8 cellular contexts compared by ENCODE assay signal in the genomic region with DNA sequence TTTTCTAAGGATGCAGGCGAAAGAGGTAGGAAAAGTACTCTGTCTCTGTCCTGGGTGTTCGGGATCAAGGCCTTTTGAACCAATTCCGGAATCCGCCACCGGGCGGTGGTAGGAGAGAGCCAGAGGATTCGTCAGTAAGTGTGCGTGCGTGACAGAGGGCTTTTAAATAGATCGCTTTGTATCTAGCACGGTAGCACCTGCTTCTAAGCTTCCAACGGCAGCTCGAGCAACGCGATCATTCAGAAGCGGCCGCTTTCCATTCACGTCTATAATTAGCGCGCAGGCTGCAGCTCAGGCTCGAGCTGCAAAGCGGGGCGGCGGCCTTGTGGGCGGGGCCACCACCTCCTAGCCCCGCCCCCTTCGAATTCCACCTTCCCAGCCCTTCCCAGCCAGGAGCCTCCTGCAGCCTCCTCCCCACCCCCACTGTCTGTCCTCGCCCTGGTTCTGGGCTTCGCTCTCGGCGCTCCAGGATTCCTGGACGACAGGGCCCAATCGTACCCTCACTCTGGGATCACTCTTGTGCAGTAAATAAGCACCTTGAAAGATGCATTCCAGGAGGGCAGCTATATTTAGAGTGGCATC.
DNase-seq lines count a peak whose midpoint lies in the region; ATAC-seq and TF ChIP-seq lines count a peak whose summit lies in the region.

No MANE protein-coding gene starts in this region.

- no peak overlapping the region for H3K27ac Mint-ChIP-seq in naive thymus-derived CD4-positive, alpha-beta T cell

- H3K9me3 ChIP-seq in WERI-Rb-1 (ENCODE audit: severe bottlenecking), result no peaks in the 10 kb centered on the region
- no peaks in the 10 kb centered on the region for H3K9me3 ChIP-seq in naive thymus-derived CD4-positive, alpha-beta T cell (ENCODE audit: control insufficient read depth in 2 of 3, low read length in 3 of 3)

- H3K4me3 ChIP-seq in WERI-Rb-1 (ENCODE audit: low read depth, low read length), result peak overlapping the region; percentile 43
- H3K4me3 ChIP-seq in naive thymus-derived CD4-positive, alpha-beta T cell (ENCODE audit: low read length), result peak overlapping the region; percentile 21

- TF ChIP-seq CTCF in WERI-Rb-1 (IDR thresholded peaks at IDR 0.05; ENCODE audit: low read depth, low read length), result peak; percentile 47
- TF ChIP-seq CTCF in foreskin keratinocyte (conservative IDR thresholded peaks at IDR 0.05), result peak; percentile 55

- peak; percentile 82 for DNase-seq in EL
- peak; percentile 93 for DNase-seq in NCI-H146 treated with DMSO at 0.1 percent for 48 hours (lab: John Stamatoyannopoulos, UW; ENCODE audit: unreplicated experiment)
- peak; percentile 82 for DNase-seq in WERI-Rb-1
- peak; percentile 76 to 88 for DNase-seq in foreskin keratinocyte
- no peak for DNase-seq in naive thymus-derived CD4-positive, alpha-beta T cell
- no peak for DNase-seq in T1000 (lab: John Stamatoyannopoulos, UW)

- peaks cover 0 to 5% (median 0%) of the 10 kb centered on the region in 11 donors for H3K9me3 Mint-ChIP-seq in naive thymus-derived CD4-positive, alpha-beta T cell

- CTCF ChIA-PET in naive thymus-derived CD4-positive, alpha-beta T cell (lab: Charles Lee), result interaction anchor here (1.7 kb wide), 1 partner anchor 1207 kb away, joined by 5 read pairs; no protein-coding TSS in a partner anchor

- H3K27ac ChIP-seq in WERI-Rb-1 (no peak overlapping the region), foreskin keratinocyte (no peak overlapping the region)
- H3K27ac ChIP-seq in naive thymus-derived CD4-positive, alpha-beta T cell (ENCODE audit: low read depth, low read length), result no peak overlapping the region

- H3K4me3 Mint-ChIP-seq in naive thymus-derived CD4-positive, alpha-beta T cell, result peak overlapping the region in 4 of 10 donors; percentile 14 to 61 (median 34)

- ATAC-seq in foreskin keratinocyte, result peak; percentile 86
- ATAC-seq in naive thymus-derived CD4-positive, alpha-beta T cell, result no peak
- no peak for ATAC-seq in GM21619 (IDR thresholded peaks at IDR 0.05; ENCODE audit: unreplicated experiment)
- no peak for ATAC-seq in HG03432 (IDR thresholded peaks at IDR 0.05; ENCODE audit: unreplicated experiment)

- H3K27me3 Mint-ChIP-seq in naive thymus-derived CD4-positive, alpha-beta T cell, result peaks cover 4 to 24% (median 6%) of the 10 kb centered on the region in 5 donors

- intact Hi-C loops in naive thymus-derived CD4-positive, alpha-beta T cell (cut with micrococcal nuclease), result loop anchor here in 1 of 2 donors (2.0 kb wide), 1 partner anchor 31 kb away; no protein-coding TSS in a partner anchor

- H3K27me3 ChIP-seq in WERI-Rb-1 (ENCODE audit: insufficient read depth, low read depth, severe bottlenecking) (peaks cover 4% of the 10 kb centered on the region), foreskin keratinocyte (no peaks in the 10 kb centered on the region)
- H3K27me3 ChIP-seq in naive thymus-derived CD4-positive, alpha-beta T cell (ENCODE audit: control insufficient read depth in 2 of 2, insufficient read depth in 2 of 2, low read length in 2 of 2), result no peaks in the 10 kb centered on the region

- H3K36me3 ChIP-seq in WERI-Rb-1, result no peaks in the 10 kb centered on the region
- H3K36me3 ChIP-seq in naive thymus-derived CD4-positive, alpha-beta T cell (ENCODE audit: control insufficient read depth in 2 of 3, insufficient read depth in 3 of 3, low read length in 3 of 3), result no peaks in the 10 kb centered on the region

- no peaks in the 10 kb centered on the region for H3K36me3 Mint-ChIP-seq in naive thymus-derived CD4-positive, alpha-beta T cell

- peaks cover 23% of the 10 kb centered on the region for H3K4me1 ChIP-seq in foreskin keratinocyte
- no peaks in the 10 kb centered on the region for H3K4me1 ChIP-seq in naive thymus-derived CD4-positive, alpha-beta T cell (ENCODE audit: control insufficient read depth in 2 of 2, insufficient read depth in 2 of 2, low read length in 2 of 2)

- H3K4me1 Mint-ChIP-seq in naive thymus-derived CD4-positive, alpha-beta T cell, result peaks cover 0 to 24% (median 4%) of the 10 kb centered on the region in 7 donors

- POLR2A ChIA-PET in naive thymus-derived CD4-positive, alpha-beta T cell (lab: Charles Lee), result no interaction called here

Comparison
In these comparisons a context has a peak if more than half of its experiments do, and no peak if none do; other contexts are left out.
1. DNase-seq: peak in EL (single experiment), NCI-H146 treated with DMSO at 0.1 percent for 48 hours (single experiment), WERI-Rb-1 (single experiment) and foreskin keratinocyte (2 of 2); none in naive thymus-derived CD4-positive, alpha-beta T cell (0 of 9) and T1000 (single experiment).